ENCODE assay signal across 16 cellular contexts in the genomic region with DNA sequence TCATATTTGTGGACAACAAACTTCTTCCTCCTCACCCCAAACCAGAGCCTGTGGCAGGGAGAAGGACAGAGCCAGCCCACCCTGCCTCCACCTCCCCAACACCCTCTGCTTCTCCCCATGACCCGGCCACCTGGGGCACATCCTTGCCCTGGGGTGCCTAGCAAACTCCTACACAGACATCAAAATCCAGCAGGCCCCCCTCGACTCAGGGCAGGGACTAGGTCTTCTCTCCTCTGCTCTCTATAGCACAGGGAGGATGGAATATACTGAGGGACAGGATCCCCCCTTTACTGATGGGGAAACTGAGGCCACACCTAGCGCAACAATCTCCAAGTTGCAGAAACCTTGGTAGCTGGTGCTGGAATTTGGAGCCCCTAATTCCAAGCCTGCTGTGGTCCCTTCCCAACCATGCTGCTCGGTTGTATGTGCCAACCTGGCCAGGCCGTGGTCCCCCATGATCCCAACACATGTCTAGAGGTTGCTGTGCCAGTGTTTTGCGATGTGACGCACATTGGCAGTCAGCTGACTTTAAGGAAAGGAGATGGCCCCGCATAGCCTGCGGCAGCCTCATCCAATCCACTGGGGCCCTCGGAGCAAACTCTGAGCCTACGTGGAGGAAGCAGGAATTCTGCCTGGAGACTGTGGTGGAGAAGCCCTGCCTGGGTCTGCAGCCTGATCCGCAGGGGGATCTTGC. TPM values are rescaled to one million over a fixed set of nuclear protein-coding genes. Genes with fewer than 3 reads are reported as not detected.
"Had no signal": no experiment of that assay in that cellular context is flagged by ENCODE, and none has a peak within 500 bp of the region (broad histone marks: within the 10 kb centered on the region; RNA-seq: fewer than 3 reads in every experiment).

No MANE protein-coding gene starts in this region.

- FAIRE-seq: islet of Langerhans, small intestine, urothelium cell line had no signal

- H3K27me3 ChIP-seq: dorsolateral prefrontal cortex had no signal

- ATAC-seq: heart left ventricle; left lung; naive thymus-derived CD8-positive, alpha-beta T cell; right cardiac atrium had no signal

- DNase-seq: cortex of kidney; effector CD8-positive, alpha-beta T cell; foreskin melanocyte; hypothalamus; mammary epithelial cell; small intestine; stimulated activated CD4-positive, alpha-beta T cell treated with anti-CD3 and anti-CD28 coated beads, Interleukin-2, amount 100 ng/mL, for 48 hours; stimulated activated naive CD4-positive, alpha-beta T cell treated with Interleukin-2 at 50 U/mL for 16 hours had no signal

- H3K27ac ChIP-seq: heart left ventricle, left lung had no signal

- H3K36me3 ChIP-seq: heart left ventricle, left lung had no signal

- H3K4me1 ChIP-seq: left lung had no signal

- H3K4me3 ChIP-seq: dorsolateral prefrontal cortex, heart left ventricle, left lung had no signal

- H3K9me3 ChIP-seq: heart left ventricle, left lung had no signal

RNA-seq across cellular contexts. Expression of gene ADRA2C, which starts 53.9 kb away (rescaled TPM):
- total RNA-seq: mononuclear cell; naive thymus-derived CD8-positive, alpha-beta T cell had no signal
- polyA plus RNA-seq: naive thymus-derived CD8-positive, alpha-beta T cell had no signal
